Comparison of ENCODE assay signal across 21 cellular contexts in the genomic region with DNA sequence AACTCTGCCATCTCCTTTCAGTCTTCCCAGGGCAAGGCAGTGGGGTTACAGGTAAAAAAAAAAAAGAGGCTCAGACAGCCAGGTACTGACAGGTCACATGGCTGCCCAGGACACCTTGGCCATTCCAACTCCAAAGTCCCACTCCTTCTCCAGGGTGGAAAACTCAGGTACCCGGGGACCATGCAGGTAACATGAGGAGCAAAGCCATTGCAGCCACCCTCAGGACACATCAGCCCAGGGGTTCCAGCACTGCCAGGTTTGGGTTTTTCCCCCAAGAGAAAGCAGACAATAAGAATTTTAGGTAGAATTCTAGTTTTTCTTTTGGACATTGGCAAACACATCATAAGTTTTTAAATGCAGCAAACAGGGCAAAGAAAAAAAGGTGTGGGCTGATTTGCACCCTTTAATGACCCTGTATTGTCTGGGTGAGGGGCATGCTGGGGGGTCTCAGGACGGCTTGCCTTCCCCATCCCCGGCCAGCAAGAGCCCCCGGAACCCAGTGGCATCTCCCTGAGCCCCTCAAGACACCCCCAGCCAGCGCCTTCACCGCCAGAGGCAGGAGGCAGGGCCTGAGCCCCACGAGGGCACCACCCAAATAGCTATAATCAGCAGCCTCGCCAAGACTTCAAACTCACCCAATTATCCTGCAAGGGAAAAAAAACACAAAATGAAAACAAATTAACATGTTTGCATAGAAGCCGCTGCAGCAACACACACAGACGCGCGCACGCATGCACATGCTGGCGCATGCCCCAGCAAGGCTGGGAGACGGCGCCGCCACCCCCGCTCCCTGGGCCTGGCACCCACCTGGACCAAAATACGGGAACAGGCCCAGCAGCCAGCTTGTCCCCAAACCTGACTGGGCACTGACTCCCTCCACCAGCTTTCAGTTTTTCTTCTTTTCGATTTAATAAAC. TPM values are rescaled to one million over a fixed set of nuclear protein-coding genes. Genes with fewer than 3 reads are reported as not detected.
DNase-seq lines count a peak whose midpoint lies in the region; ATAC-seq and TF ChIP-seq lines count a peak whose summit lies in the region.
"Had no signal": no experiment of that assay in that cellular context is flagged by ENCODE, and none has a peak within 500 bp of the region (broad histone marks: within the 10 kb centered on the region; RNA-seq: fewer than 3 reads in every experiment).

No MANE protein-coding gene starts in this region.

- peak overlapping the region in 8 of 59 donors; percentile 1 to 24 (median 15) for H3K4me3 ChIP-seq in dorsolateral prefrontal cortex
- H3K4me3 ChIP-seq in neuronal stem cell (ENCODE audit: low read length in 2 of 2) = no peak overlapping the region
- H3K4me3 ChIP-seq: ascending aorta, BLaER1, thyroid gland had no signal

- H3K18ac ChIP-seq in neuronal stem cell (ENCODE audit: low read length) = peak overlapping the region; percentile 84

- no peaks in the 10 kb centered on the region for H3K9me3 ChIP-seq in neuronal stem cell (replicated peaks in 1 of 2; ENCODE audit: control insufficient read depth in 2 of 2, insufficient read depth in 1 of 2, low read depth in 1 of 2, low read length in 2 of 2)
- H3K9me3 ChIP-seq: ascending aorta, BLaER1, thyroid gland had no signal

- no peak overlapping the region for H3K9ac ChIP-seq in neuronal stem cell (ENCODE audit: low read depth, low read length, poor library complexity)
- H3K9ac ChIP-seq: BLaER1, parathyroid adenoma had no signal

- H3K27me3 ChIP-seq in dorsolateral prefrontal cortex = no peaks in the 10 kb centered on the region
- peaks cover 0 to 16% (median 0%) of the 10 kb centered on the region in 3 experiments for H3K27me3 ChIP-seq in neuronal stem cell (ENCODE audit: control insufficient read depth in 3 of 3, insufficient read depth in 3 of 3, low read depth in 1 of 3, low read length in 3 of 3)
- H3K27me3 ChIP-seq: ascending aorta, BLaER1, thyroid gland had no signal

- intact Hi-C loops in CD14-positive monocyte (cut with micrococcal nuclease) (no loop called here), dorsolateral prefrontal cortex (cut with DNase I) (loop anchor here in 1 of 2 donors (10.0 kb wide), 1 partner anchor 146 kb away; no protein-coding TSS in a partner anchor)

- H2BK5ac ChIP-seq in neuronal stem cell (ENCODE audit: low read length) = no peak overlapping the region

- no peak overlapping the region for H4K91ac ChIP-seq in neuronal stem cell (ENCODE audit: low read depth, low read length, poor library complexity)

- H3K4ac ChIP-seq in neuronal stem cell (ENCODE audit: low read length) = no peak overlapping the region

- no CpG with 5 or more reads among the region's 20 CpGs for WGBS in neuronal stem cell (ENCODE audit: extremely low coverage in 2 of 2, insufficient read length in 2 of 2, insufficient replicate concordance in 1 of 2), 2 donors

- H3K9me3 Mint-ChIP-seq in CD14-positive monocyte = peaks cover 0 to 2% (median 0%) of the 10 kb centered on the region in 7 donors

- H4K8ac ChIP-seq in neuronal stem cell (ENCODE audit: low read depth, low read length) = no peak overlapping the region

- H3K4me1 Mint-ChIP-seq in CD14-positive monocyte = no peaks in the 10 kb centered on the region
- H3K4me1 Mint-ChIP-seq: activated CD8-positive, alpha-beta memory T cell treated with anti-CD3 and anti-CD28 coated beads, Interleukin-2, amount 10 ng/mL, durations not matched to agents 7 days and 5 days had no signal

- no peak overlapping the region for H3K14ac ChIP-seq in neuronal stem cell (ENCODE audit: low read length)

- H3K79me1 ChIP-seq in neuronal stem cell (ENCODE audit: low read depth, low read length) = peaks cover 12% of the 10 kb centered on the region

- peak overlapping the region; percentile 63 for H2BK12ac ChIP-seq in neuronal stem cell (ENCODE audit: low read length)

- no peak for ATAC-seq in HG02759 (IDR thresholded peaks at IDR 0.05; ENCODE audit: unreplicated experiment)
- ATAC-seq in HG03097 (IDR thresholded peaks at IDR 0.05; ENCODE audit: low FRiP score, unreplicated experiment) = no peak
- ATAC-seq: activated CD4-positive, alpha-beta T cell treated with anti-CD3 and anti-CD28 coated beads for 36 hours; activated CD8-positive, alpha-beta memory T cell treated with anti-CD3 and anti-CD28 coated beads, Interleukin-2, amount 10 ng/mL, durations not matched to agents 7 days and 5 days; left lobe of liver had no signal

- H2BK15ac ChIP-seq in neuronal stem cell (ENCODE audit: low read length) = peak overlapping the region; percentile 60

- H3K23ac ChIP-seq in neuronal stem cell (ENCODE audit: low read depth, low read length, poor library complexity) = no peak overlapping the region

- H3K4me3 Mint-ChIP-seq in CD14-positive monocyte = no peak overlapping the region
- H3K4me3 Mint-ChIP-seq: activated CD4-positive, alpha-beta T cell treated with anti-CD3 and anti-CD28 coated beads for 36 hours; activated CD8-positive, alpha-beta memory T cell treated with anti-CD3 and anti-CD28 coated beads, Interleukin-2, amount 10 ng/mL, durations not matched to agents 7 days and 5 days had no signal

- peaks cover 30 to 47% of the 10 kb centered on the region in 2 donors for H3K4me1 ChIP-seq in neuronal stem cell (ENCODE audit: control insufficient read depth in 2 of 2, insufficient read depth in 1 of 2, low read depth in 1 of 2, low read length in 2 of 2)
- H3K4me1 ChIP-seq: ascending aorta, parathyroid adenoma, thyroid gland had no signal

- peak; percentile 57 for DNase-seq in DMS 273 (lab: John Stamatoyannopoulos, UW; ENCODE audit: unreplicated experiment)
- DNase-seq in DMS 273 treated with DMSO at 0.1 percent for 48 hours (lab: John Stamatoyannopoulos, UW) = no peak
- DNase-seq in CD14-positive monocyte (ENCODE audit: low spot score) = peak; percentile 16
- peak in 7 of 10 donors; percentile 17 to 46 (median 33) for DNase-seq in dorsolateral prefrontal cortex
- no peak for DNase-seq in neuronal stem cell (ENCODE audit: low spot score)
- DNase-seq in NCI-H1092 treated with DMSO at 0.1 percent for 48 hours (lab: John Stamatoyannopoulos, UW) = no peak
- DNase-seq: 8988T; activated CD4-positive, alpha-beta T cell treated with anti-CD3 and anti-CD28 coated beads for 36 hours; activated CD8-positive, alpha-beta memory T cell treated with anti-CD3 and anti-CD28 coated beads, Interleukin-2, amount 10 ng/mL, durations not matched to agents 7 days and 5 days; NCI-H524 treated with DMSO at 0.1 percent for 48 hours; small intestine; stimulated activated CD4-positive, alpha-beta T cell treated with anti-CD3 and anti-CD28 coated beads, Interleukin-4, amount 100 ng/mL, for 4 hours; stimulated activated CD8-positive, alpha-beta memory T cell treated with anti-CD3 and anti-CD28 coated beads, Interleukin-4, amount 100 ng/mL, for 48 hours; T-helper 9 cell; thyroid gland had no signal

- H3K27ac ChIP-seq in dorsolateral prefrontal cortex (peak overlapping the region in 55 of 59 donors; percentile 1 to 97 (median 90)), neuronal stem cell (replicated peaks; ENCODE audit: low read length) (no peak overlapping the region)
- H3K27ac ChIP-seq: ascending aorta, BLaER1, parathyroid adenoma, thyroid gland had no signal

- no peaks in the 10 kb centered on the region for H3K36me3 Mint-ChIP-seq in CD14-positive monocyte
- H3K36me3 Mint-ChIP-seq: activated CD8-positive, alpha-beta memory T cell treated with anti-CD3 and anti-CD28 coated beads, Interleukin-2, amount 10 ng/mL, durations not matched to agents 7 days and 5 days had no signal

- peak overlapping the region; percentile 29 for H2BK120ac ChIP-seq in neuronal stem cell (ENCODE audit: low read depth, low read length)

- no peak overlapping the region for H2AK5ac ChIP-seq in neuronal stem cell (ENCODE audit: low read depth, low read length)

- H2AFZ ChIP-seq in neuronal stem cell (ENCODE audit: low read length) = no peak overlapping the region
- H2AFZ ChIP-seq: parathyroid adenoma had no signal

- peaks cover 11 to 17% (median 17%) of the 10 kb centered on the region in 3 donors for H3K27me3 Mint-ChIP-seq in CD14-positive monocyte (ENCODE audit: low read depth in 3 of 3)

- H3K27ac Mint-ChIP-seq in CD14-positive monocyte = peak overlapping the region in 1 of 7 donors; percentile 83
- H3K27ac Mint-ChIP-seq: activated CD4-positive, alpha-beta T cell treated with anti-CD3 and anti-CD28 coated beads for 36 hours; activated CD8-positive, alpha-beta memory T cell treated with anti-CD3 and anti-CD28 coated beads, Interleukin-2, amount 10 ng/mL, durations not matched to agents 7 days and 5 days had no signal

- no peaks in the 10 kb centered on the region for H3K36me3 ChIP-seq in neuronal stem cell (replicated peaks in 1 of 2; ENCODE audit: control insufficient read depth in 2 of 2, insufficient read depth in 2 of 2, low read length in 2 of 2)
- H3K36me3 ChIP-seq: ascending aorta, BLaER1, thyroid gland had no signal

- no peak for TF ChIP-seq CTCF in CD14-positive monocyte (IDR thresholded peaks at IDR 0.05)
- no peak for TF ChIP-seq CTCF in dorsolateral prefrontal cortex (IDR thresholded peaks at IDR 0.05 in 54 of 56, conservative IDR thresholded peaks at IDR 0.05 in 2 of 56; ENCODE audit: low read depth in 1 of 56, partially characterized antibody in 56 of 56)

- no peak overlapping the region for H3K4me2 ChIP-seq in neuronal stem cell (ENCODE audit: insufficient read depth, low read length, poor library complexity, severe bottlenecking)
- H3K4me2 ChIP-seq: BLaER1 had no signal

RNA-seq across cellular contexts. Expression of gene FAM222A, which starts 15.6 kb away (rescaled TPM):
- not detected for polyA plus RNA-seq in CD14-positive monocyte
- 10 to 100 TPM; 10.4 to 85.9 (median 23.1) TPM for total RNA-seq in dorsolateral prefrontal cortex
- polyA plus RNA-seq in neuronal stem cell (2013, experiment 1 of 2) = 14.4 TPM
- 14.3 TPM for polyA plus RNA-seq in neuronal stem cell (2013, experiment 2 of 2)

Comparison
In these comparisons a context has a peak if more than half of its experiments do, and no peak if none do; other contexts are left out.
1. DNase-seq: peak in DMS 273 (single experiment), CD14-positive monocyte (single experiment) and dorsolateral prefrontal cortex (7 of 10); none in DMS 273 treated with DMSO at 0.1 percent for 48 hours (single experiment), neuronal stem cell (single experiment) and NCI-H1092 treated with DMSO at 0.1 percent for 48 hours (single experiment).